Comparison of ENCODE assay signal across 8 cellular contexts in the genomic region with DNA sequence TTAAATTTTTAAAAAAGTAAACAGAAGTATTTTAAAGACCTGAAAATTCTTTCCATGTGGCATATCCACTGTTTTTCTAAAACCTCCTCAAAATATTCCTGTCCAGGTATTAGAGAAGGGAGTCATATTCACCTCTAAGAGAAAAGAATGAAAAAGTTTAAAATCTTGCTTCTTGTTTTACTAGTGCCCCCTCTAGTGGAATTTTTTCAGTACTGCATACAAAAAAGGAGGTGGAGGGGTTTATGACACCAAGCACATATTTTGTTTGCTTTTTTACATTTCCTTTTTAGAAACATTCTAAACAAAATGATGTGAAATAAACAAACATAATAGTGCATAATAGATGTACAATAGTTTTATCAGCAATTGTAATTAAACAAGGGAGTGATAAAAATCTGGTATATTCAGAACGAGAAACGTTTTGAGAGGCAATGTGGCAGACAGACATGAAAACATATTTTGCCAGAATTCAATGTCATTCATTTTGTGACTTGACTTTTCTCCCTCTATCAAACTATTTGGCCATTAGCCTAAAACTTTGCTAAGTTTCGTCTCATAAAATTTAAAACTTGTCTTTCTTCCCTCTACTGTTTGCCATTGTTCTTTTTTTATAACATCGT.
A peak's percentile ranks its signal among the peaks of the same experiment; 100 is the strongest.
DNase-seq lines count a peak whose midpoint lies in the region; ATAC-seq and TF ChIP-seq lines count a peak whose summit lies in the region.

No MANE protein-coding gene starts in this region.

- ATAC-seq in GM19397 (IDR thresholded peaks at IDR 0.05; ENCODE audit: unreplicated experiment) (no peak), HG02938 (IDR thresholded peaks at IDR 0.05; ENCODE audit: unreplicated experiment) (no peak)

- H3K27me3 Mint-ChIP-seq in MCF 10A (ENCODE audit: insufficient read depth, unreplicated experiment) (peaks cover 54% of the 10 kb centered on the region), mesothelial cell of epicardium (ENCODE audit: low read depth) (peaks cover 31% of the 10 kb centered on the region)

- in situ Hi-C loops in ACHN (cut with HindIII; ENCODE audit: low pct_ligation_motif_present, low pct_unique_long_range_greater_than_20kb, low sequenced_read_pairs) = no loop called here

- no peaks in the 10 kb centered on the region for H3K4me1 Mint-ChIP-seq in MCF 10A (ENCODE audit: insufficient read depth, unreplicated experiment)
- H3K4me1 Mint-ChIP-seq in mesothelial cell of epicardium = peaks cover 18% of the 10 kb centered on the region

- H3K9me3 Mint-ChIP-seq in MCF 10A (ENCODE audit: unreplicated experiment) (no peaks in the 10 kb centered on the region), mesothelial cell of epicardium (no peaks in the 10 kb centered on the region)

- intact Hi-C loops in MCF 10A (cut with micrococcal nuclease) = loop anchor here (1.0 to 5.0 kb wide), 4 partner anchors 338 to 980 kb away; no protein-coding TSS in a partner anchor

- no peak overlapping the region for H3K4me3 ChIP-seq in GM12864 (ENCODE audit: low read depth, low read length)

- DNase-seq in ACHN (peak; percentile 45), GM12864 (ENCODE audit: low read depth) (no peak), NCI-H2171 (lab: John Stamatoyannopoulos, UW) (peak; percentile 3), MCF 10A (ENCODE audit: unreplicated experiment) (peak; percentile 50), mesothelial cell of epicardium (ENCODE audit: low spot score in 2 of 2, unreplicated experiment in 2 of 2) (no peak)
- no peak for DNase-seq in activated naive CD4-positive, alpha-beta T cell treated with Interleukin-2 at 50 U/mL for 16 hours

- POLR2A ChIA-PET in MCF 10A (lab: Yijun Ruan, JAX) = no interaction called here

- no peak overlapping the region for H3K27ac Mint-ChIP-seq in MCF 10A (ENCODE audit: low read depth, unreplicated experiment)
- no peak overlapping the region for H3K27ac Mint-ChIP-seq in mesothelial cell of epicardium

- H3K36me3 Mint-ChIP-seq in MCF 10A (ENCODE audit: insufficient read depth, unreplicated experiment) (no peaks in the 10 kb centered on the region), mesothelial cell of epicardium (no peaks in the 10 kb centered on the region)

- H3K4me3 Mint-ChIP-seq in MCF 10A (ENCODE audit: unreplicated experiment) = no peak overlapping the region
- H3K4me3 Mint-ChIP-seq in mesothelial cell of epicardium = no peak overlapping the region

- CTCF ChIA-PET in MCF 10A (lab: Yijun Ruan, JAX) = interaction anchor here (0.6 to 2.2 kb wide), 15 partner anchors 11 to 1535 kb away, joined by 3 to 15 read pairs (median 3); no protein-coding TSS in a partner anchor

- TF ChIP-seq CTCF in GM12864 (IDR thresholded peaks at IDR 0.05; ENCODE audit: low read depth, low read length, missing control alignments) = peak; percentile 51
- TF ChIP-seq CTCF in MCF 10A (IDR thresholded peaks at IDR 0.05; ENCODE audit: unreplicated experiment) = peak; percentile 61
- peak; percentile 97 for TF ChIP-seq CTCF in mesothelial cell of epicardium (IDR thresholded peaks at IDR 0.05; ENCODE audit: unreplicated experiment)

- no TSS peak for BruUV-seq in MCF 10A (replicated peaks; lab: Mats Ljungman, UMichigan)

Comparison
In these comparisons a context has a peak if more than half of its experiments do, and no peak if none do; other contexts are left out.
1. DNase-seq: peak in ACHN (single experiment), NCI-H2171 (single experiment) and MCF 10A (single experiment); none in GM12864 (single experiment), mesothelial cell of epicardium (0 of 2) and activated naive CD4-positive, alpha-beta T cell treated with Interleukin-2 at 50 U/mL for 16 hours (single experiment).
2. Peak in every context shown above with its lines, with median percentiles within 50 percentile points of each other: CTCF ChIP-seq.